Comparison of ENCODE assay signal across 9 cellular contexts in genomic region chr10:99917963-99918825, GRCh38.
DNase-seq lines count a peak whose midpoint lies in the region; ATAC-seq, FAIRE-seq and TF ChIP-seq lines count a peak whose summit lies in the region.
"Had no signal": no experiment of that assay in that cellular context is flagged by ENCODE, and none has a peak within 500 bp of the region (broad histone marks: within the 10 kb centered on the region; RNA-seq: fewer than 3 reads in every experiment).

No MANE protein-coding gene starts in this region.

- peak; percentile 54 for DNase-seq in HEK293T (ENCODE audit: extremely low spot score)
- DNase-seq in cardiac fibroblast (ENCODE audit: low read depth in 2 of 2) = peak; percentile 70 to 77
- DNase-seq in islet precursor cell = peak; percentile 91
- DNase-seq in globus pallidus (ENCODE audit: low spot score) = no peak
- no peak for DNase-seq in GOT3 (lab: John Stamatoyannopoulos, UW)
- DNase-seq in small intestine = no peak
- DNase-seq: NCI-H510A had no signal

- H3K27me3 ChIP-seq in skeletal muscle satellite cell (ENCODE audit: control insufficient read depth, insufficient read depth, low read length) (no peaks in the 10 kb centered on the region), small intestine (ENCODE audit: control insufficient read depth in 2 of 2, insufficient read depth in 2 of 2, low read length in 2 of 2) (no peaks in the 10 kb centered on the region)

- H3K4me3 ChIP-seq in cardiac fibroblast (replicated peaks in 1 of 2; ENCODE audit: low read depth in 2 of 2, low read length in 2 of 2) = peak overlapping the region; percentile 13 to 16
- peak overlapping the region; percentile 8 for H3K4me3 ChIP-seq in skeletal muscle satellite cell (ENCODE audit: low read length)
- peak overlapping the region in 1 of 2 donors; percentile 5 for H3K4me3 ChIP-seq in small intestine (ENCODE audit: low read depth in 1 of 2, low read length in 2 of 2)

- H3K4me1 ChIP-seq in skeletal muscle satellite cell (ENCODE audit: control insufficient read depth, insufficient read depth, low read length) (peaks cover 44% of the 10 kb centered on the region), small intestine (ENCODE audit: control insufficient read depth in 2 of 2, insufficient read depth in 1 of 2, low read depth in 1 of 2, low read length in 1 of 2) (peaks cover 6 to 11% of the 10 kb centered on the region in 2 donors)

- H3K9ac ChIP-seq in skeletal muscle satellite cell (ENCODE audit: low read depth, low read length) = peak overlapping the region; percentile 36

- CTCF ChIA-PET in HEK293T (lab: Yijun Ruan, JAX) = interaction anchor here (0.6 kb wide), 2 partner anchors 11 to 299 kb away, joined by 4 read pairs; no protein-coding TSS in a partner anchor

- no peak for ATAC-seq in GM18858 (IDR thresholded peaks at IDR 0.05; ENCODE audit: unreplicated experiment)

- peaks cover 16% of the 10 kb centered on the region for H3K36me3 ChIP-seq in skeletal muscle satellite cell (ENCODE audit: insufficient read depth, low read length)
- H3K36me3 ChIP-seq in small intestine (ENCODE audit: control insufficient read depth in 2 of 2, insufficient read depth in 2 of 2, low read length in 2 of 2) = peaks cover 0 to 8% of the 10 kb centered on the region in 2 donors

- H3K4me2 ChIP-seq in skeletal muscle satellite cell (ENCODE audit: low read length) = peak overlapping the region; percentile 64

- peak overlapping the region in 1 of 2 donors; percentile 81 for H3K27ac ChIP-seq in small intestine (ENCODE audit: low read depth in 1 of 2, low read length in 1 of 2)

- FAIRE-seq in small intestine (lab: Jason Lieb, UNC) = no peak

- no peak for TF ChIP-seq CTCF in cardiac fibroblast (IDR thresholded peaks at IDR 0.05; ENCODE audit: low read depth, low read length)

- POLR2A ChIA-PET in HEK293T (lab: Yijun Ruan, JAX) = no interaction called here

- H3K9me3 ChIP-seq in skeletal muscle satellite cell (replicated peaks; ENCODE audit: low read length) (no peaks in the 10 kb centered on the region), small intestine (ENCODE audit: control insufficient read depth, low read depth) (no peaks in the 10 kb centered on the region)

- WGBS in small intestine, 3 donors = 8 to 19% (median 16%) methylated on average over 10 of the region's 10 CpGs

TF ChIP-seq in HEK293T, 16 proteins besides CTCF, POLR2A, EP300 and RAD21:
- TF ChIP-seq BHLHE40 (IDR thresholded peaks at IDR 0.05; ENCODE audit: borderline replicate concordance) (no peak), ELF4 (IDR thresholded peaks at IDR 0.05) (no peak), NFRKB (IDR thresholded peaks at IDR 0.05) (no peak), ZNF384 (IDR thresholded peaks at IDR 0.05) (peak; percentile 90), CTBP1 (IDR thresholded peaks at IDR 0.05; ENCODE audit: borderline replicate concordance) (0 out of 2 replicates have a peak, but pooled peaks have one; percentile 33), L3MBTL2 (conservative IDR thresholded peaks at IDR 0.05) (peak; percentile 53; the same call in 1 of the 2 replicates), HDGF (IDR thresholded peaks at IDR 0.05; ENCODE audit: borderline replicate concordance) (no peak), ARNT (IDR thresholded peaks at IDR 0.05) (no peak), SP1 (IDR thresholded peaks at IDR 0.05) (no peak), TARDBP (IDR thresholded peaks at IDR 0.05) (no peak), LEF1 (IDR thresholded peaks at IDR 0.05; ENCODE audit: borderline replicate concordance) (no peak), SUZ12 (IDR thresholded peaks at IDR 0.05) (no peak), FOXK2 (IDR thresholded peaks at IDR 0.05) (no peak), FOXM1 (IDR thresholded peaks at IDR 0.05; ENCODE audit: borderline replicate concordance) (no peak), FOXA1 (IDR thresholded peaks at IDR 0.05) (no peak)
- TF ChIP-seq, protein P1, sequence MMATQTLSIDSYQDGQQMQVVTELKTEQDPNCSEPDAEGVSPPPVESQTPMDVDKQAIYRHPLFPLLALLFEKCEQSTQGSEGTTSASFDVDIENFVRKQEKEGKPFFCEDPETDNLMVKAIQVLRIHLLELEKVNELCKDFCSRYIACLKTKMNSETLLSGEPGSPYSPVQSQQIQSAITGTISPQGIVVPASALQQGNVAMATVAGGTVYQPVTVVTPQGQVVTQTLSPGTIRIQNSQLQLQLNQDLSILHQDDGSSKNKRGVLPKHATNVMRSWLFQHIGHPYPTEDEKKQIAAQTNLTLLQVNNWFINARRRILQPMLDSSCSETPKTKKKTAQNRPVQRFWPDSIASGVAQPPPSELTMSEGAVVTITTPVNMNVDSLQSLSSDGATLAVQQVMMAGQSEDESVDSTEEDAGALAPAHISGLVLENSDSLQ (IDR thresholded peaks at IDR 0.05) = no peak

Comparison
In these comparisons a context has a peak if more than half of its experiments do, and no peak if none do; other contexts are left out.
1. DNase-seq: peak in HEK293T (single experiment), cardiac fibroblast (2 of 2) and islet precursor cell (single experiment); none in globus pallidus (single experiment), GOT3 (single experiment) and small intestine (single experiment).